In the genomic region with DNA sequence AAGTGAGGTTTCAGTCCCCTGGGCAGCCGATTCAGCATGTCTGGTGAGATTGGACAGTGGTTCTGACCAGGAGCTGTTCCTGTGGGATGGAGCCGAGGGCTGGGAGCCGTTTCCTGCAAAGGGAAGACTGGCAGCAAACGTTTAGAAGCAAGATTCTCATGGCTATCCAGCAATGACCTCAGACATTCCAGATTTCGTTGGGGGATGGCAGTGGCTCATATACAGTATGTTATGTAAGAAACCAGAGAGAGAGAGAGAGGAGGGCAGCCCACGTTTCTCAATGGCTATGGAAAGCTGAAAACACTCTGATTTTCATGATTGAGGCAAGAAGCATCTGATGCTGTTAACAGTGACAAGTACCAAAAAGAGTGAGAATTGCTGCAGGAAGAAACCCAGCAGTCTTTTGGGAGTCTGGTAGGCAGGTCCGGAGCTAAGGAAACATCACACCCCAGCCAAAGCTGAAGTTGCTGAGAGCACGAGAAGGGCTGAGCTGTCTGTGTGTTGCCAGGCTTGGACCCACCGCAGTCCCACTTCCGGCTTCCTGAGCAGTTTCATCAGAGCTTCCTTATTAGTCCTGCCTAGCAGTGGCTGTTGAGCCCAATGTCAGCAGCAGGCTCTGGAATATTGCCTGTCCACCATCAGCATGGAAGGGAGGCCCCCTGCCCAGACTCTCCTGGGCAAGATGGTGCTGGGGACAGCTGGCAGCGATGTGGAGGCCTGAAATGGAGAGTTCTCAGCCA, we compare ENCODE assay signal across 8 cellular contexts. TPM values are rescaled to one million over a fixed set of nuclear protein-coding genes. Genes with fewer than 3 reads are reported as not detected.
DNase-seq lines count a peak whose midpoint lies in the region; ATAC-seq and TF ChIP-seq lines count a peak whose summit lies in the region.

No MANE protein-coding gene starts in this region.

- peak overlapping the region; percentile 74 for H2AK9ac ChIP-seq in IMR-90 (replicated peaks; ENCODE audit: low read depth, low read length, poor library complexity)

- H2BK15ac ChIP-seq in IMR-90 (ENCODE audit: low read depth, low read length) = peak overlapping the region; percentile 67; the same call in 2 of the 3 replicates

- H3K36me3 Mint-ChIP-seq in type B pancreatic cell = no peaks in the 10 kb centered on the region

- no peaks in the 10 kb centered on the region for H4K20me1 ChIP-seq in IMR-90 (ENCODE audit: insufficient read depth, low read length)

- H3K27me3 ChIP-seq in ACC112 (ENCODE audit: insufficient read depth, low read length) (peaks cover 9% of the 10 kb centered on the region), IMR-90 (ENCODE audit: control insufficient read depth, insufficient read depth, low read length) (0 out of 2 replicates have a peak, but pooled peaks cover 7% of the 10 kb centered on the region)

- H3K9me3 Mint-ChIP-seq in type B pancreatic cell = peaks cover 1% of the 10 kb centered on the region

- peak overlapping the region; percentile 81 for H3K4me2 ChIP-seq in IMR-90 (ENCODE audit: low read depth, low read length)

- POLR2A ChIA-PET in IMR-90 (lab: Charles Lee; ENCODE audit: unreplicated experiment) = interaction anchor here (0.5 kb wide), 2 partner anchors 36 to 225 kb away, joined by 3 to 5 read pairs; partner anchors contain the start of gene EPHB3

- peak overlapping the region; percentile 72; the same call in 1 of the 2 replicates for H2AK5ac ChIP-seq in IMR-90 (ENCODE audit: low read depth, low read length)

- H3K56ac ChIP-seq in IMR-90 (ENCODE audit: extremely low read depth, insufficient read depth, low read length) = peak overlapping the region; percentile 67

- H3K4me1 ChIP-seq in ACC112 (ENCODE audit: control insufficient read depth, insufficient read depth, low read length, unreplicated experiment) (peaks cover 17% of the 10 kb centered on the region), IMR-90 (ENCODE audit: control insufficient read depth, insufficient read depth, low read length) (peaks cover 21% of the 10 kb centered on the region)

- H2AFZ ChIP-seq in ACC112 (ENCODE audit: low read length, unreplicated experiment) (peak overlapping the region; percentile 16), IMR-90 (replicated peaks; ENCODE audit: low read length, poor library complexity) (peak overlapping the region; percentile 87)

- TF ChIP-seq CTCF in IMR-90 (conservative IDR thresholded peaks at IDR 0.05; ENCODE audit: low read depth, low read length) = no peak
- TF ChIP-seq CTCF in astrocyte of the cerebellum (IDR thresholded peaks at IDR 0.05; ENCODE audit: low read depth, low read length, missing control alignments) = no peak
- no peak for TF ChIP-seq CTCF in type B pancreatic cell (conservative IDR thresholded peaks at IDR 0.05)

- no peaks in the 10 kb centered on the region for H3K36me3 ChIP-seq in ACC112 (ENCODE audit: insufficient read depth, low read length)
- H3K36me3 ChIP-seq in IMR-90 (ENCODE audit: control insufficient read depth, insufficient read depth, low read length) = no peaks in the 10 kb centered on the region

- H3K9me3 ChIP-seq in IMR-90 (ENCODE audit: control insufficient read depth, insufficient read depth, low read length) = no peaks in the 10 kb centered on the region

- H3K27ac ChIP-seq in ACC112 (ENCODE audit: low read depth, low read length) (peak overlapping the region; percentile 5; the same call in 1 of the 2 replicates), IMR-90 (ENCODE audit: insufficient read depth, low read length) (peak overlapping the region; percentile 93)

- no peak for TF ChIP-seq RAD21 in IMR-90 (IDR thresholded peaks at IDR 0.05; ENCODE audit: low read length)

- peak overlapping the region; percentile 8 for H3K27ac Mint-ChIP-seq in type B pancreatic cell

- H3K4me3 ChIP-seq in ACC112 (ENCODE audit: low read depth, low read length) (peak overlapping the region; percentile 21; the same call in 1 of the 2 replicates), IMR-90 (ENCODE audit: insufficient read depth, low read depth, low read length) (peak overlapping the region; percentile 18; the same call in 1 of the 2 replicates), astrocyte of the cerebellum (ENCODE audit: low read depth, low read length) (no peak overlapping the region)

- peak overlapping the region; percentile 68 for H4K5ac ChIP-seq in IMR-90 (ENCODE audit: low read depth, low read length)

- no peaks in the 10 kb centered on the region for H3K79me2 ChIP-seq in ACC112 (ENCODE audit: control insufficient read depth, insufficient read depth, low read length, unreplicated experiment)

- H4K91ac ChIP-seq in IMR-90 (ENCODE audit: insufficient read depth, low read depth, low read length) = peak overlapping the region; percentile 89

- no peaks in the 10 kb centered on the region for H3K79me1 ChIP-seq in IMR-90 (ENCODE audit: low read depth in 1 of 2, low read length in 2 of 2)

- H3K4me3 Mint-ChIP-seq in type B pancreatic cell = no peak overlapping the region

- peak overlapping the region; percentile 38; the same call in 1 of the 2 replicates for H3K9ac ChIP-seq in IMR-90 (ENCODE audit: low read depth, low read length)

- DNase-seq in IMR-90 = peak; percentile 92
- peak; percentile 32 for DNase-seq in astrocyte of the cerebellum (ENCODE audit: low read depth)
- DNase-seq in left lobe of liver (ENCODE audit: low spot score) = no peak
- no peak for DNase-seq in type B pancreatic cell (ENCODE audit: extremely low spot score, unreplicated experiment)
- no peak for DNase-seq in NCI-H446 treated with DMSO at 0.1 percent for 48 hours (lab: John Stamatoyannopoulos, UW)
- DNase-seq in NCI-H146 treated with DMSO at 0.1 percent for 48 hours (lab: John Stamatoyannopoulos, UW; ENCODE audit: unreplicated experiment) = no peak

- BruUV-seq in IMR-90 (replicated peaks; lab: Mats Ljungman, UMichigan) = no TSS peak

- H3K14ac ChIP-seq in IMR-90 (replicated peaks; ENCODE audit: low read depth, low read length) = peak overlapping the region; percentile 85

- CTCF ChIA-PET in IMR-90 (lab: Yijun Ruan, JAX) = interaction anchor here (1.2 kb wide), 1 partner anchor 225 kb away, joined by 9 read pairs; the partner anchor contains the start of gene EPHB3

- in situ Hi-C loops in IMR-90 (cut with MboI; ENCODE audit: low sequenced_read_pairs) = no loop called here
- in situ Hi-C loops in astrocyte of the cerebellum (cut with HindIII; ENCODE audit: low sequenced_read_pairs) = no loop called here

- peak overlapping the region; percentile 84 for H3K18ac ChIP-seq in IMR-90 (ENCODE audit: low read depth, low read length)

- H3K27me3 Mint-ChIP-seq in type B pancreatic cell = peaks cover 13% of the 10 kb centered on the region

- peak overlapping the region; percentile 88 for H2BK120ac ChIP-seq in IMR-90 (ENCODE audit: low read depth, low read length)

- TF ChIP-seq POLR2A in IMR-90 (IDR thresholded peaks at IDR 0.05; ENCODE audit: low read depth, low read length) = no peak

- peaks cover 25% of the 10 kb centered on the region for H3K9me1 ChIP-seq in IMR-90 (ENCODE audit: insufficient read depth, low read length)

- dilution Hi-C loops in IMR-90 (cut with HindIII; ENCODE audit: low sequenced_read_pairs, unreplicated experiment) = no loop called here

- peaks cover 25% of the 10 kb centered on the region for H3K4me1 Mint-ChIP-seq in type B pancreatic cell (ENCODE audit: unreplicated experiment)

- H3K23ac ChIP-seq in IMR-90 (ENCODE audit: low read depth, low read length) = peak overlapping the region; percentile 67

- peak overlapping the region; percentile 60 to 91 for H4K8ac ChIP-seq in IMR-90 (ENCODE audit: low read depth in 2 of 2, low read length in 2 of 2)

- peak overlapping the region; percentile 85 for H2BK20ac ChIP-seq in IMR-90 (ENCODE audit: low read depth, low read length)

- intact Hi-C loops in IMR-90 (cut with micrococcal nuclease) = no loop called here

- H2BK5ac ChIP-seq in IMR-90 (ENCODE audit: low read depth, low read length, poor library complexity, severe bottlenecking) = peak overlapping the region; percentile 80

- H3K4ac ChIP-seq in IMR-90 (ENCODE audit: low read depth, low read length) = peak overlapping the region; percentile 86

- WGBS in IMR-90 (ENCODE audit: extremely low coverage in 2 of 2, insufficient read length in 1 of 2), 2 experiments = 0% methylated on average over 4 of the region's 11 CpGs; no CpG with 5 or more reads in 1 of the 2 experiments

- peak; percentile 83 for ATAC-seq in IMR-90 (ENCODE audit: low read depth)
- ATAC-seq in left lobe of liver = peak; percentile 59
- ATAC-seq in GM18498 (IDR thresholded peaks at IDR 0.05; ENCODE audit: unreplicated experiment) = no peak

TF ChIP-seq in IMR-90, 13 proteins besides CTCF, POLR2A, EP300 and RAD21:
- TF ChIP-seq BHLHE40 (IDR thresholded peaks at IDR 0.05; ENCODE audit: low read depth, low read length) (peak; percentile 37; the same call in 1 of the 2 replicates), FOS (IDR thresholded peaks at IDR 0.05; ENCODE audit: low read depth, low read length) (no peak), MXI1 (IDR thresholded peaks at IDR 0.05; ENCODE audit: borderline replicate concordance, low read depth, low read length) (peak; percentile 36; the same call in 1 of the 2 replicates), CEBPB (IDR thresholded peaks at IDR 0.05; ENCODE audit: low read depth, low read length) (peak; percentile 55)
TF ChIP-seq in IMR-90: peak in this region for 3.

RNA-seq across cellular contexts. Expression of gene VPS8, which starts 25.5 kb away (rescaled TPM):
- total RNA-seq in IMR-90 (2012; rRNA removed) (52.5 and 56.1 TPM in 2 replicates), left lobe of liver (16.4 TPM), type B pancreatic cell (ENCODE audit: low replicate concordance) (36.5 and 59.4 TPM in 2 replicates)
- 13.1 and 14.0 TPM in 2 replicates for polyA plus RNA-seq in IMR-90 (2012; rRNA removed)
- polyA plus RNA-seq in IMR-90 (2012; cell fraction: cytosol; rRNA removed) = 1.9 and 3.2 TPM in 2 replicates
- polyA plus RNA-seq in IMR-90 (2012; cell fraction: nucleus; rRNA removed; ENCODE audit: low replicate concordance) = 11.9 and 55.8 TPM in 2 replicates

Comparison
In these comparisons a context has a peak if more than half of its experiments do, and no peak if none do; other contexts are left out.
1. DNase-seq: peak in IMR-90 (single experiment) and astrocyte of the cerebellum (single experiment); none in left lobe of liver (single experiment), type B pancreatic cell (single experiment), NCI-H446 treated with DMSO at 0.1 percent for 48 hours (single experiment) and NCI-H146 treated with DMSO at 0.1 percent for 48 hours (single experiment).